Comparison of ENCODE assay signal across 23 cellular contexts in genomic region chr20:32297439-32297838, GRCh38.
"Had no signal": no experiment of that assay in that cellular context is flagged by ENCODE, and none has a peak within 500 bp of the region (broad histone marks: within the 10 kb centered on the region; RNA-seq: fewer than 3 reads in every experiment).

No MANE protein-coding gene starts in this region.

- H3K36me3 Mint-ChIP-seq: brain had no signal

- H3K4me1 ChIP-seq: SJSA1 had no signal

- H3K9me3 Mint-ChIP-seq: activated B cell treated with CpG ODN at 0.5 μM for 24 hours, brain had no signal

- H3K27ac Mint-ChIP-seq: activated CD8-positive, alpha-beta memory T cell treated with anti-CD3 and anti-CD28 coated beads, Interleukin-2, amount 10 ng/mL, durations not matched to agents 7 days and 5 days had no signal

- FAIRE-seq: astrocyte, RCC 7860, TTC549 had no signal

- H3K27me3 Mint-ChIP-seq: activated B cell treated with CpG ODN at 0.5 μM for 24 hours; activated CD8-positive, alpha-beta memory T cell treated with anti-CD3 and anti-CD28 coated beads, Interleukin-2, amount 10 ng/mL, durations not matched to agents 7 days and 5 days; brain had no signal

- H3K27me3 ChIP-seq: SJSA1 had no signal

- H3K9me3 ChIP-seq: SJSA1 had no signal

- H3K4me3 ChIP-seq: SJSA1 had no signal

- H3K36me3 ChIP-seq: SJSA1 had no signal

- H3K27ac ChIP-seq: SJSA1 had no signal

- H3K4me3 Mint-ChIP-seq: activated B cell treated with CpG ODN at 0.5 μM for 24 hours; activated CD8-positive, alpha-beta memory T cell treated with anti-CD3 and anti-CD28 coated beads, Interleukin-2, amount 10 ng/mL, durations not matched to agents 7 days and 5 days had no signal

- DNase-seq: activated B cell treated with CpG ODN at 0.5 μM for 24 hours; activated CD4-positive, alpha-beta T cell treated with anti-CD3 and anti-CD28 coated beads for 48 hours; activated CD4-positive, alpha-beta T cell treated with anti-CD3 and anti-CD28 coated beads, Interleukin-2, amount 50 U/mL, for 4 hours; activated CD8-positive, alpha-beta memory T cell treated with anti-CD3 and anti-CD28 coated beads, Interleukin-2, amount 10 ng/mL, durations not matched to agents 7 days and 5 days; activated naive CD4-positive, alpha-beta T cell treated with anti-CD3 and anti-CD28 coated beads, Interleukin-2, amount 50 U/mL, for 16 hours; activated T-cell treated with anti-CD3 and anti-CD28 coated beads, Interleukin-2, amount 50 U/mL, for 48 hours; amygdala; Kasumi-1; KBM-7; NCI-H1105 treated with DMSO at 0.1 percent for 48 hours; NCI-H1436 treated with DMSO at 0.1 percent for 48 hours; NCI-H187; NCI-H2081; NCI-H510A treated with DMSO at 0.1 percent for 48 hours; SHP77; SW 1271; T1000 had no signal

- ATAC-seq: activated CD8-positive, alpha-beta memory T cell treated with anti-CD3 and anti-CD28 coated beads, Interleukin-2, amount 10 ng/mL, durations not matched to agents 7 days and 5 days; SK-N-SH treated with all-trans-retinoic acid at 6 μM for 48 hours had no signal
